In genomic region chr2:20092901-20093235, GRCh38 we compare ENCODE assay signal across 14 cellular contexts.
"Had no signal": no experiment of that assay in that cellular context is flagged by ENCODE, and none has a peak within 500 bp of the region (broad histone marks: within the 10 kb centered on the region; RNA-seq: fewer than 3 reads in every experiment).

No MANE protein-coding gene starts in this region.

- H3K9me3 Mint-ChIP-seq: effector memory CD8-positive, alpha-beta T cell; natural killer cell; T-helper 2 cell treated with Interferon-gamma antibody and Interleukin-4, amounts not matched to agents 5 μg/mL and 100 μg/mL, for 36 hours had no signal

- H3K36me3 Mint-ChIP-seq: activated naive CD8-positive, alpha-beta T cell; natural killer cell had no signal

- ATAC-seq: activated CD4-positive, alpha-beta T cell treated with anti-CD3 and anti-CD28 coated beads for 36 hours; effector memory CD8-positive, alpha-beta T cell; natural killer cell had no signal

- H3K4me3 ChIP-seq: left ventricle myocardium inferior, tibial nerve, uterus had no signal

- H3K36me3 ChIP-seq: left ventricle myocardium inferior, tibial nerve, uterus had no signal

- DNase-seq: activated CD4-positive, alpha-beta T cell treated with anti-CD3 and anti-CD28 coated beads for 36 hours; activated CD4-positive, alpha-beta T cell treated with anti-CD3 and anti-CD28 coated beads, Interleukin-2, amount 50 U/mL, for 48 hours; activated gamma-delta T cell; amniotic stem cell; effector memory CD8-positive, alpha-beta T cell; hypothalamus; natural killer cell; retina; stimulated activated naive CD4-positive, alpha-beta T cell had no signal

- H3K9me3 ChIP-seq: left ventricle myocardium inferior, tibial nerve, uterus had no signal

- H3K27ac Mint-ChIP-seq: activated CD4-positive, alpha-beta T cell treated with anti-CD3 and anti-CD28 coated beads for 36 hours; activated naive CD8-positive, alpha-beta T cell; effector memory CD8-positive, alpha-beta T cell; natural killer cell; T-helper 2 cell treated with Interferon-gamma antibody and Interleukin-4, amounts not matched to agents 5 μg/mL and 100 μg/mL, for 36 hours had no signal

- H3K27me3 ChIP-seq: tibial nerve, uterus had no signal

- H3K27ac ChIP-seq: left ventricle myocardium inferior had no signal

- H3K4me3 Mint-ChIP-seq: activated CD4-positive, alpha-beta T cell treated with anti-CD3 and anti-CD28 coated beads for 36 hours; activated naive CD8-positive, alpha-beta T cell; effector memory CD8-positive, alpha-beta T cell; natural killer cell; T-helper 2 cell treated with Interferon-gamma antibody and Interleukin-4, amounts not matched to agents 5 μg/mL and 100 μg/mL, for 36 hours had no signal

- H3K4me1 Mint-ChIP-seq: activated CD4-positive, alpha-beta T cell treated with anti-CD3 and anti-CD28 coated beads for 36 hours had no signal

- H3K4me1 ChIP-seq: uterus had no signal
